ENCODE assay signal across 25 cellular contexts in genomic region chr1:15559189-15559815, GRCh38. TPM values are rescaled to one million over a fixed set of nuclear protein-coding genes. Genes with fewer than 3 reads are reported as not detected.
DNase-seq lines count a peak whose midpoint lies in the region; ATAC-seq and TF ChIP-seq lines count a peak whose summit lies in the region.
"Had no signal": no experiment of that assay in that cellular context is flagged by ENCODE, and none has a peak within 500 bp of the region (broad histone marks: within the 10 kb centered on the region; RNA-seq: fewer than 3 reads in every experiment).

No MANE protein-coding gene starts in this region.

- TF ChIP-seq POLR2A in breast epithelium (IDR thresholded peaks at IDR 0.05) (no peak), testis (IDR thresholded peaks at IDR 0.05) (no peak)

- CTCF ChIA-PET in MCF 10A (lab: Yijun Ruan, JAX): interaction anchor here (0.9 kb wide), 1 partner anchor 182 kb away, joined by 3 read pairs; no protein-coding TSS in a partner anchor

- H3K27ac ChIP-seq in breast epithelium: peak overlapping the region; percentile 19 to 62
- peak overlapping the region; percentile 45 for H3K27ac ChIP-seq in urinary bladder (ENCODE audit: low read depth)
- H3K27ac ChIP-seq in testis: no peak overlapping the region
- H3K27ac ChIP-seq: neural progenitor cell, vagina had no signal

- no peaks in the 10 kb centered on the region for H3K4me1 Mint-ChIP-seq in MCF 10A (ENCODE audit: insufficient read depth, unreplicated experiment)
- H3K4me1 Mint-ChIP-seq in nephron: no peaks in the 10 kb centered on the region
- no peaks in the 10 kb centered on the region for H3K4me1 Mint-ChIP-seq in stimulated activated effector memory CD8-positive, alpha-beta T cell treated with anti-CD3 and anti-CD28 coated beads, Interleukin-12 subunit alpha, Interleukin-12 subunit beta, amount 100 ng/mL, for 72 hours
- H3K4me1 Mint-ChIP-seq: neural progenitor cell had no signal

- DNase-seq in breast epithelium (ENCODE audit: low spot score in 2 of 2) (no peak), MCF 10A (ENCODE audit: unreplicated experiment) (no peak), iris pigment epithelial cell (ENCODE audit: low read depth) (peak; percentile 79), testis (no peak), GOT3 (lab: John Stamatoyannopoulos, UW) (no peak)
- DNase-seq in stimulated activated effector memory CD8-positive, alpha-beta T cell treated with anti-CD3 and anti-CD28 coated beads, Interleukin-12 subunit alpha, Interleukin-12 subunit beta, amount 100 ng/mL, for 72 hours (ENCODE audit: low spot score in 2 of 2): no peak
- DNase-seq: activated CD4-positive, alpha-beta T cell treated with anti-CD3 and anti-CD28 coated beads, Interleukin-2, amount 50 U/mL, for 1 hour; activated CD8-positive, alpha-beta memory T cell treated with anti-CD3 and anti-CD28 coated beads, Interleukin-2, amount 50 U/mL, for 4 hours; activated naive CD8-positive, alpha-beta T cell treated with anti-CD3 and anti-CD28 coated beads, Interleukin-2, amount 10 ng/mL, durations not matched to agents 7 days and 5 days; EL; IMR-90; left cardiac atrium; MG63; NCI-H1436 treated with DMSO at 0.1 percent for 48 hours; NCI-H2171; NCI-H524 treated with DMSO at 0.1 percent for 48 hours; SHP77; stimulated activated CD4-positive, alpha-beta T cell treated with anti-CD3 and anti-CD28 coated beads, Interleukin-12 subunit alpha, Interleukin-12 subunit beta, amount 100 ng/mL, for 4 hours; T-cell had no signal

- 82% methylated on average over 12 of the region's 12 CpGs for WGBS in urinary bladder
- 91 to 94% methylated on average over 12 of the region's 12 CpGs for WGBS in testis, 2 donors

- H3K36me3 ChIP-seq in breast epithelium (no peaks in the 10 kb centered on the region), urinary bladder (ENCODE audit: insufficient read depth) (peaks cover 2% of the 10 kb centered on the region), testis (ENCODE audit: low read depth, missing control alignments) (no peaks in the 10 kb centered on the region)

- POLR2A ChIA-PET in MCF 10A (lab: Yijun Ruan, JAX): interaction anchor here (0.6 kb wide), 1 partner anchor 158 kb away, joined by 3 read pairs; no protein-coding TSS in a partner anchor

- H3K4me3 ChIP-seq in breast epithelium (no peak overlapping the region), urinary bladder (ENCODE audit: low read depth, low read length) (no peak overlapping the region), testis (no peak overlapping the region)
- H3K4me3 ChIP-seq: MG63, neural progenitor cell, vagina had no signal

- H3K9me3 Mint-ChIP-seq in MCF 10A (ENCODE audit: unreplicated experiment) (no peaks in the 10 kb centered on the region), nephron (no peaks in the 10 kb centered on the region)
- H3K9me3 Mint-ChIP-seq in stimulated activated effector memory CD8-positive, alpha-beta T cell treated with anti-CD3 and anti-CD28 coated beads, Interleukin-12 subunit alpha, Interleukin-12 subunit beta, amount 100 ng/mL, for 72 hours: no peaks in the 10 kb centered on the region
- H3K9me3 Mint-ChIP-seq: activated naive CD8-positive, alpha-beta T cell treated with anti-CD3 and anti-CD28 coated beads, Interleukin-2, amount 10 ng/mL, durations not matched to agents 7 days and 5 days; activated T-helper 2 cell treated with anti-CD3 and anti-CD28 coated beads, Interferon-gamma antibody, Interleukin-2, Interleukin-4, amounts not matched to agents 10 μg/mL and 5 μg/mL and 100 μg/mL, durations not matched to agents 14 hours and 24 hours and 36 hours; neural progenitor cell; T-cell had no signal

- H3K27me3 ChIP-seq in breast epithelium: no peaks in the 10 kb centered on the region
- H3K27me3 ChIP-seq in testis: no peaks in the 10 kb centered on the region
- H3K27me3 ChIP-seq: MG63, neural progenitor cell, vagina had no signal

- H3K4me3 Mint-ChIP-seq in MCF 10A (ENCODE audit: unreplicated experiment) (no peak overlapping the region), nephron (peak overlapping the region in 1 of 3 experiments; percentile 17)
- H3K4me3 Mint-ChIP-seq in stimulated activated effector memory CD8-positive, alpha-beta T cell treated with anti-CD3 and anti-CD28 coated beads, Interleukin-12 subunit alpha, Interleukin-12 subunit beta, amount 100 ng/mL, for 72 hours: no peak overlapping the region
- H3K4me3 Mint-ChIP-seq: activated naive CD8-positive, alpha-beta T cell treated with anti-CD3 and anti-CD28 coated beads, Interleukin-2, amount 10 ng/mL, durations not matched to agents 7 days and 5 days; neural progenitor cell; T-cell had no signal

- TF ChIP-seq CTCF in breast epithelium (IDR thresholded peaks at IDR 0.05) (no peak), MCF 10A (IDR thresholded peaks at IDR 0.05; ENCODE audit: unreplicated experiment) (no peak), nephron (IDR thresholded peaks at IDR 0.05; ENCODE audit: unreplicated experiment in 3 of 3) (no peak), testis (IDR thresholded peaks at IDR 0.05) (no peak)

- peaks cover 78% of the 10 kb centered on the region for H3K36me3 Mint-ChIP-seq in MCF 10A (ENCODE audit: insufficient read depth, unreplicated experiment)
- peaks cover 40% of the 10 kb centered on the region for H3K36me3 Mint-ChIP-seq in nephron (ENCODE audit: low read depth)
- peaks cover 55% of the 10 kb centered on the region for H3K36me3 Mint-ChIP-seq in stimulated activated effector memory CD8-positive, alpha-beta T cell treated with anti-CD3 and anti-CD28 coated beads, Interleukin-12 subunit alpha, Interleukin-12 subunit beta, amount 100 ng/mL, for 72 hours

- no peak for ATAC-seq in stimulated activated effector memory CD8-positive, alpha-beta T cell treated with anti-CD3 and anti-CD28 coated beads, Interleukin-12 subunit alpha, Interleukin-12 subunit beta, amount 100 ng/mL, for 72 hours
- ATAC-seq: left cardiac atrium, T-cell had no signal

- BruUV-seq in MCF 10A (replicated peaks; lab: Mats Ljungman, UMichigan): no TSS peak

- H3K27ac Mint-ChIP-seq in MCF 10A (ENCODE audit: low read depth, unreplicated experiment) (no peak overlapping the region), nephron (peak overlapping the region; percentile 88 to 98 (median 89))
- no peak overlapping the region for H3K27ac Mint-ChIP-seq in stimulated activated effector memory CD8-positive, alpha-beta T cell treated with anti-CD3 and anti-CD28 coated beads, Interleukin-12 subunit alpha, Interleukin-12 subunit beta, amount 100 ng/mL, for 72 hours
- H3K27ac Mint-ChIP-seq: activated naive CD8-positive, alpha-beta T cell treated with anti-CD3 and anti-CD28 coated beads, Interleukin-2, amount 10 ng/mL, durations not matched to agents 7 days and 5 days; activated T-helper 2 cell treated with anti-CD3 and anti-CD28 coated beads, Interferon-gamma antibody, Interleukin-2, Interleukin-4, amounts not matched to agents 10 μg/mL and 5 μg/mL and 100 μg/mL, durations not matched to agents 14 hours and 24 hours and 36 hours; neural progenitor cell; T-cell had no signal

- intact Hi-C loops in breast epithelium (cut with DNase I; ENCODE audit: low total_unique reads): no loop called here
- intact Hi-C loops in MCF 10A (cut with micrococcal nuclease): no loop called here
- intact Hi-C loops in testis (cut with DNase I; ENCODE audit: low total_unique reads): no loop called here

- H3K27me3 Mint-ChIP-seq in MCF 10A (ENCODE audit: insufficient read depth, unreplicated experiment) (no peaks in the 10 kb centered on the region), nephron (ENCODE audit: low read depth) (no peaks in the 10 kb centered on the region)
- H3K27me3 Mint-ChIP-seq: activated naive CD8-positive, alpha-beta T cell treated with anti-CD3 and anti-CD28 coated beads, Interleukin-2, amount 10 ng/mL, durations not matched to agents 7 days and 5 days; T-cell had no signal

- H3K4me1 ChIP-seq in breast epithelium: no peaks in the 10 kb centered on the region
- no peaks in the 10 kb centered on the region for H3K4me1 ChIP-seq in urinary bladder (ENCODE audit: insufficient read depth)
- H3K4me1 ChIP-seq in testis: no peaks in the 10 kb centered on the region
- H3K4me1 ChIP-seq: neural progenitor cell, vagina had no signal

- H3K9me3 ChIP-seq in breast epithelium: no peaks in the 10 kb centered on the region
- no peaks in the 10 kb centered on the region for H3K9me3 ChIP-seq in testis
- H3K9me3 ChIP-seq: MG63, vagina had no signal

RNA-seq across cellular contexts. Expression of gene AGMAT, which starts 25.5 kb away (rescaled TPM):
- under 1 TPM; 0.29 to 0.33 (median 0.32) TPM for total RNA-seq in breast epithelium
- not detected in 2 replicates for total RNA-seq in MCF 10A (2022)
- total RNA-seq in urinary bladder: 0.48 TPM
- polyA plus RNA-seq in urinary bladder: 0.27 TPM
- total RNA-seq in testis: 1 to 10 TPM in 1 of 2 donors, under 1 TPM in 1; 0.99 to 1.5 TPM
- 1.8 TPM for polyA plus RNA-seq in testis (ENCODE audit: insufficient read depth, low read depth, low replicate concordance)
- total RNA-seq: A172 had no signal

RNA-seq across cellular contexts. Expression of gene DNAJC16, which starts 32.7 kb away (rescaled TPM):
- total RNA-seq in breast epithelium (10 to 100 TPM; 14.1 to 30.4 (median 21.0) TPM), MCF 10A (2022) (17.2 and 26.5 TPM in 2 replicates), urinary bladder (18.7 TPM), testis (10 to 100 TPM; 24.3 to 32.1 TPM)
- polyA plus RNA-seq in urinary bladder (5.6 TPM), testis (ENCODE audit: insufficient read depth, low read depth, low replicate concordance) (19.9 TPM)

RNA-seq across cellular contexts. Expression of gene CASP9, which starts 35.3 kb away (rescaled TPM):
- total RNA-seq in breast epithelium: 10 to 100 TPM; 12.5 to 15.8 (median 13.4) TPM
- 8.9 and 12.1 TPM in 2 replicates for total RNA-seq in MCF 10A (2022)
- total RNA-seq in urinary bladder: 9.3 TPM
- polyA plus RNA-seq in urinary bladder: 15.4 TPM
- 10 to 100 TPM; 34.8 to 48.5 TPM for total RNA-seq in testis
- 33.8 TPM for polyA plus RNA-seq in testis (ENCODE audit: insufficient read depth, low read depth, low replicate concordance)

RNA-seq across cellular contexts. Expression of gene DDI2, which starts 58.0 kb away (rescaled TPM):
- total RNA-seq in breast epithelium (10 to 100 TPM; 69.2 to 77.4 (median 71.0) TPM), MCF 10A (2022) (26.6 and 32.7 TPM in 2 replicates), urinary bladder (48.8 TPM), testis (10 to 100 TPM; 45.2 to 54.2 TPM)
- polyA plus RNA-seq in urinary bladder (7.2 TPM), testis (ENCODE audit: insufficient read depth, low read depth, low replicate concordance) (9.6 TPM)

Comparison
In these comparisons a context has a peak if more than half of its experiments do, and no peak if none do; other contexts are left out.
1. H3K27ac ChIP-seq: peak in breast epithelium (2 of 2) and urinary bladder (single experiment); none in testis (0 of 2).
2. H3K27ac Mint-ChIP-seq: peak in nephron (3 of 3); none in MCF 10A (single experiment) and stimulated activated effector memory CD8-positive, alpha-beta T cell treated with anti-CD3 and anti-CD28 coated beads, Interleukin-12 subunit alpha, Interleukin-12 subunit beta, amount 100 ng/mL, for 72 hours (single experiment).